Comparison of ENCODE assay signal across 34 cellular contexts in the genomic region with DNA sequence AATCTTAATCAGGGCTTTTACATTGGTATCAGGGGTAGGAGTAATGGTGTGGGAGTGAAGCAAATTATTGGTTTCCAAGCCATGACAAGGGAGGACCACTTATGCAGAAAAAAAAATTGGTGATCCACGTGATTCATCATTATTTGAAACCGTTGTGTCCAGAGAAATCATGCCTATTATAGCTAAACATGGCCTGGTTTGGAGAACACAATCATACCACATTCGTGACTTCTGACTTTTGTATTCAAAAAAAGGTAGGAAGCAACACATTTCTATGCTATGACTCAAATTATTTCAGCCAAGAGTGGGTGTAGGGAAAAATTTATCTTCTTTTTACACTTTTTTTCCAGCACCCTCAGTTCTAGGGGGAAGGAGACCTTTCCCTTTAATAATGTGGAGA.
"Had no signal": no experiment of that assay in that cellular context is flagged by ENCODE, and none has a peak within 500 bp of the region (broad histone marks: within the 10 kb centered on the region; RNA-seq: fewer than 3 reads in every experiment).

No MANE protein-coding gene starts in this region.

- ATAC-seq: activated T-cell treated with anti-CD3 and anti-CD28 coated beads, Interleukin-2, amount 50 U/mL, for 72 hours; activated T-helper 17 cell treated with anti-CD3 and anti-CD28 coated beads, Interleukin-2, amount 50 U/mL, for 72 hours; Right ventricle myocardium inferior; SK-N-SH treated with all-trans-retinoic acid at 6 μM for 48 hours; T-cell; T-helper 17 cell had no signal

- DNase-seq: activated CD4-positive, alpha-beta memory T cell treated with anti-CD3 and anti-CD28 coated beads, Interleukin-2, amount 10 ng/mL, durations not matched to agents 7 days and 5 days; activated CD4-positive, alpha-beta T cell treated with anti-CD3 and anti-CD28 coated beads for 1 hour; activated CD4-positive, alpha-beta T cell treated with anti-CD3 and anti-CD28 coated beads for 48 hours; activated CD4-positive, CD25-positive, alpha-beta regulatory T cell; activated effector memory CD4-positive, alpha-beta T cell treated with anti-CD3 and anti-CD28 coated beads, Interleukin-2, amount 50 U/mL, for 16 hours; activated naive CD4-positive, alpha-beta T cell; activated naive CD4-positive, alpha-beta T cell treated with anti-CD3 and anti-CD28 coated beads, Interleukin-2, amount 50 U/mL, for 16 hours; activated naive CD8-positive, alpha-beta T cell treated with anti-CD3 and anti-CD28 coated beads for 36 hours; activated T-cell treated with anti-CD3 and anti-CD28 coated beads, Interleukin-2, amount 50 U/mL, for 1 hour; activated T-cell treated with anti-CD3 and anti-CD28 coated beads, Interleukin-2, amount 50 U/mL, for 72 hours; amniotic stem cell; aorta; central memory CD4-positive, alpha-beta T cell; Kasumi-1; KG1; MM.1S; MV-4-11; NCI-H1092; NCI-H1436 treated with DMSO at 0.1 percent for 48 hours; NCI-H1694 treated with DMSO at 0.1 percent for 48 hours; NCI-H2029; NCI-H345; NCI-H524 treated with DMSO at 0.1 percent for 48 hours; NK-92 treated with Interleukin-12 subunit alpha and Interleukin-12 subunit beta, amount 100 ng/mL, for 24 hours; PC-9; SIG-M5; T-cell; T-helper 17 cell; WERI-Rb-1 had no signal

- FAIRE-seq: bronchial epithelial cell, RCC 7860 had no signal

- H3K4me3 ChIP-seq: PC-9 had no signal
